ENCODE assay signal across 23 cellular contexts in the genomic region with DNA sequence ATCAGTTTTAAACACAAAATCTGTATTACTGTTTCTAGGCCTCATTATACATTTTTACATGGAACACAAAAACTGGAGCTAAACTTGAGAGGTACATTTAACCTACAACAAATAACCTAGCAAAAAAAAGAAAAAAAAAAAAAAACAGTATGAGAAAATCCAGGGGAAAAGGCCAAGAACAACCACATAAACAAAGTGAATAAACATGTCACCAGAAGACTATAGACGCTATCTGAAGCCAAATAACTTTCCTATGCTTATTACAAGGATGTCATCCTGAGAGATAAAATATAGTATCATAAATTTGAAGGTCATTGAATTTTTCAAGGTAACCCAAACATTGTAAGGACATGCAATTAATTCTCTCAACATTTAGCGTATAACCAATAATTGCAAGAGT.
A peak's percentile ranks its signal among the peaks of the same experiment; 100 is the strongest.
DNase-seq lines count a peak whose midpoint lies in the region; ATAC-seq, FAIRE-seq and TF ChIP-seq lines count a peak whose summit lies in the region.
"Had no signal": no experiment of that assay in that cellular context is flagged by ENCODE, and none has a peak within 500 bp of the region (broad histone marks: within the 10 kb centered on the region; RNA-seq: fewer than 3 reads in every experiment).

No MANE protein-coding gene starts in this region.

- peaks cover 7% of the 10 kb centered on the region for H3K4me1 ChIP-seq in left ventricle myocardium inferior
- H3K4me1 ChIP-seq in psoas muscle: no peaks in the 10 kb centered on the region
- H3K4me1 ChIP-seq: Caco-2 had no signal

- FAIRE-seq in islet of Langerhans (lab: Jason Lieb, UNC): peak; percentile 53

- WGBS in psoas muscle, 3 donors: 76 to 85% (median 85%) methylated on average over 2 of the region's 2 CpGs

- no peak for ATAC-seq in left ventricle myocardium superior
- no peak for ATAC-seq in psoas muscle
- ATAC-seq: HCT116, Right ventricle myocardium inferior had no signal

- H3K4me3 Mint-ChIP-seq in activated naive CD8-positive, alpha-beta T cell treated with anti-CD3 and anti-CD28 coated beads for 36 hours: no peak overlapping the region
- H3K4me3 Mint-ChIP-seq: CD4-positive, CD25-positive, alpha-beta regulatory T cell had no signal

- H3K36me3 ChIP-seq in left ventricle myocardium inferior (no peaks in the 10 kb centered on the region), psoas muscle (ENCODE audit: insufficient read depth in 1 of 2, low read depth in 1 of 2) (no peaks in the 10 kb centered on the region)
- H3K36me3 ChIP-seq: BE2C had no signal

- H3K36me3 Mint-ChIP-seq in activated naive CD8-positive, alpha-beta T cell treated with anti-CD3 and anti-CD28 coated beads for 36 hours: no peaks in the 10 kb centered on the region
- H3K36me3 Mint-ChIP-seq: CD4-positive, CD25-positive, alpha-beta regulatory T cell had no signal

- peak overlapping the region; percentile 39 for H3K4me3 ChIP-seq in left ventricle myocardium inferior
- peak overlapping the region; percentile 31 for H3K4me3 ChIP-seq in psoas muscle

- TF ChIP-seq CTCF in left ventricle myocardium inferior (IDR thresholded peaks at IDR 0.05; ENCODE audit: borderline replicate concordance) (no peak), psoas muscle (IDR thresholded peaks at IDR 0.05) (no peak), GM20000 (IDR thresholded peaks at IDR 0.05; ENCODE audit: extremely low read depth, missing control alignments) (no peak)

- no peaks in the 10 kb centered on the region for H3K9me3 ChIP-seq in left ventricle myocardium inferior (replicated peaks)
- H3K9me3 ChIP-seq in psoas muscle: no peaks in the 10 kb centered on the region
- H3K9me3 ChIP-seq: BE2C, Caco-2 had no signal

- intact Hi-C loops in left ventricle myocardium inferior (cut with micrococcal nuclease): no loop called here
- intact Hi-C loops in left ventricle myocardium superior (cut with micrococcal nuclease): no loop called here
- intact Hi-C loops in psoas muscle (cut with DNase I): loop anchor here in 1 of 2 donors (10.0 kb wide), 1 partner anchor 461 kb away; no protein-coding TSS in a partner anchor

- peaks cover 4% of the 10 kb centered on the region for H3K4me1 Mint-ChIP-seq in activated naive CD8-positive, alpha-beta T cell treated with anti-CD3 and anti-CD28 coated beads for 36 hours
- H3K4me1 Mint-ChIP-seq: CD4-positive, CD25-positive, alpha-beta regulatory T cell had no signal

- DNase-seq in left ventricle myocardium inferior (no peak), left ventricle myocardium superior (no peak), psoas muscle (no peak), DMS 273 treated with DMSO at 0.1 percent for 48 hours (lab: John Stamatoyannopoulos, UW) (no peak), GM20000 (ENCODE audit: low spot score) (no peak)
- DNase-seq in activated naive CD8-positive, alpha-beta T cell treated with anti-CD3 and anti-CD28 coated beads for 36 hours: no peak
- DNase-seq in activated CD8-positive, alpha-beta memory T cell treated with anti-CD3 and anti-CD28 coated beads, Interleukin-2, amount 50 U/mL, for 48 hours: no peak
- DNase-seq: BE2C; Caco-2; CD4-positive, CD25-positive, alpha-beta regulatory T cell; DMS153; GF-D8; GOT3; NCI-H1092 treated with DMSO at 0.1 percent for 48 hours; NCI-H2081; NCI-H2171 treated with DMSO at 0.1 percent for 48 hours; NCI-H446 treated with DMSO at 0.1 percent for 48 hours; NCI-H748 treated with DMSO at 0.1 percent for 48 hours; NK-92 treated with Interleukin-12 subunit alpha and Interleukin-12 subunit beta, amount 100 ng/mL, for 24 hours had no signal

- H3K27ac Mint-ChIP-seq in activated naive CD8-positive, alpha-beta T cell treated with anti-CD3 and anti-CD28 coated beads for 36 hours: no peak overlapping the region
- H3K27ac Mint-ChIP-seq: CD4-positive, CD25-positive, alpha-beta regulatory T cell had no signal

- no peaks in the 10 kb centered on the region for H3K27me3 Mint-ChIP-seq in activated naive CD8-positive, alpha-beta T cell treated with anti-CD3 and anti-CD28 coated beads for 36 hours
- H3K27me3 Mint-ChIP-seq: CD4-positive, CD25-positive, alpha-beta regulatory T cell had no signal

- no peaks in the 10 kb centered on the region for H3K27me3 ChIP-seq in left ventricle myocardium inferior (ENCODE audit: low read depth)
- no peaks in the 10 kb centered on the region for H3K27me3 ChIP-seq in psoas muscle (ENCODE audit: insufficient read depth in 3 of 3, low read length in 2 of 3)
- H3K27me3 ChIP-seq: BE2C had no signal

- H3K27ac ChIP-seq in left ventricle myocardium inferior (replicated peaks) (peak overlapping the region; percentile 54), psoas muscle (no peak overlapping the region)
- H3K27ac ChIP-seq: 22Rv1 had no signal

- peaks cover 5% of the 10 kb centered on the region for H3K9me3 Mint-ChIP-seq in activated naive CD8-positive, alpha-beta T cell treated with anti-CD3 and anti-CD28 coated beads for 36 hours
